In genomic region chr5:40797273-40798011, GRCh38 we compare ENCODE assay signal across 8 cellular contexts. TPM values are rescaled to one million over a fixed set of nuclear protein-coding genes. Genes with fewer than 3 reads are reported as not detected.
DNase-seq lines count a peak whose midpoint lies in the region; ATAC-seq and TF ChIP-seq lines count a peak whose summit lies in the region.

No MANE protein-coding gene starts in this region.

- no peaks in the 10 kb centered on the region for H3K27me3 ChIP-seq in iPS DF 6.9 (ENCODE audit: control insufficient read depth, insufficient read depth, low read length)
- H3K27me3 ChIP-seq in gastrocnemius medialis, result no peaks in the 10 kb centered on the region

- no peak for TF ChIP-seq CTCF in gastrocnemius medialis (IDR thresholded peaks at IDR 0.05 in 4 of 5, conservative IDR thresholded peaks at IDR 0.05 in 1 of 5)

- no peak for TF ChIP-seq POLR2A in gastrocnemius medialis (IDR thresholded peaks at IDR 0.05)

- ATAC-seq in GM18498 (IDR thresholded peaks at IDR 0.05; ENCODE audit: unreplicated experiment), result peak; percentile 44
- peak; percentile 35 for ATAC-seq in HG02884 (IDR thresholded peaks at IDR 0.05; ENCODE audit: unreplicated experiment)
- ATAC-seq in gastrocnemius medialis, result peak; percentile 57 to 59

- no peaks in the 10 kb centered on the region for H3K9me3 ChIP-seq in iPS DF 6.9 (ENCODE audit: control insufficient read depth, insufficient read depth, low read length)
- H3K9me3 ChIP-seq in gastrocnemius medialis, result no peaks in the 10 kb centered on the region

- no peaks in the 10 kb centered on the region for H3K36me3 ChIP-seq in iPS DF 6.9 (ENCODE audit: control insufficient read depth, insufficient read depth, low read length)
- H3K36me3 ChIP-seq in gastrocnemius medialis, result no peaks in the 10 kb centered on the region

- no peak overlapping the region for H3K27ac ChIP-seq in iPS DF 6.9 (ENCODE audit: low read length)
- peak overlapping the region; percentile 89 to 99 (median 98) for H3K27ac ChIP-seq in gastrocnemius medialis

- intact Hi-C loops in gastrocnemius medialis (cut with DNase I; ENCODE audit: low total_unique reads), result loop anchor here (1.0 kb wide), 2 partner anchors 38 to 42 kb away; partner anchors contain the start of genes RPL37 and TTC33

- in situ Hi-C loops in gastrocnemius medialis (cut with MboI; ENCODE audit: low sequenced_read_pairs in 4 of 4), result no loop called here

- H3K4me3 ChIP-seq in iPS DF 6.9 (ENCODE audit: low read length), result peak overlapping the region; percentile 64
- H3K4me3 ChIP-seq in gastrocnemius medialis, result peak overlapping the region; percentile 91 to 100 (median 99)

- WGBS in iPS DF 6.9 (ENCODE audit: insufficient coverage, insufficient read length), result no CpG with 5 or more reads among the region's 56 CpGs

- H3K4me1 ChIP-seq in iPS DF 6.9 (ENCODE audit: control insufficient read depth, insufficient read depth, low read length) (no peaks in the 10 kb centered on the region; the same call in 1 of the 2 replicates), gastrocnemius medialis (peaks cover 19 to 24% of the 10 kb centered on the region in 2 donors)

- DNase-seq in NCI-H1694 (lab: John Stamatoyannopoulos, UW) (peak; percentile 7), T1000 (lab: John Stamatoyannopoulos, UW) (peak; percentile 79), astrocyte of the hippocampus (ENCODE audit: low read depth, low spot score) (peak; percentile 84), iPS DF 6.9 (ENCODE audit: low read depth, low spot score) (peak; percentile 16), gastrocnemius medialis (peak; percentile 25 to 47), cerebellar nuclear complex (lab: John Stamatoyannopoulos, UW) (no peak)

RNA-seq across cellular contexts. Expression of gene PRKAA1, which starts 0.7 kb away (rescaled TPM):
- 10 to 100 TPM; 26.8 to 51.9 (median 36.9) TPM for total RNA-seq in gastrocnemius medialis

RNA-seq across cellular contexts. Expression of gene RPL37, which starts 37.6 kb away (rescaled TPM):
- total RNA-seq in gastrocnemius medialis, result 100 to 1,000 TPM in 2 of 4 donors, 10 to 100 TPM in 2; 42.4 to 155 (median 92.9) TPM

RNA-seq across cellular contexts. Expression of gene TTC33, which starts 41.7 kb away (rescaled TPM):
- 10 to 100 TPM; 20.2 to 49.0 (median 32.6) TPM for total RNA-seq in gastrocnemius medialis

RNA-seq across cellular contexts. Expression of gene CARD6, which starts 43.7 kb away (rescaled TPM):
- 1 to 10 TPM; 3.6 to 4.5 (median 3.8) TPM for total RNA-seq in gastrocnemius medialis

Comparison
In these comparisons a context has a peak if more than half of its experiments do, and no peak if none do; other contexts are left out.
1. DNase-seq: peak in NCI-H1694 (single experiment), T1000 (single experiment), astrocyte of the hippocampus (single experiment), iPS DF 6.9 (single experiment) and gastrocnemius medialis (2 of 2); none in cerebellar nuclear complex (0 of 2).
2. Peak in every context shown above with its lines, with median percentiles within 50 percentile points of each other: ATAC-seq.